13 cellular contexts compared by ENCODE assay signal in the genomic region with DNA sequence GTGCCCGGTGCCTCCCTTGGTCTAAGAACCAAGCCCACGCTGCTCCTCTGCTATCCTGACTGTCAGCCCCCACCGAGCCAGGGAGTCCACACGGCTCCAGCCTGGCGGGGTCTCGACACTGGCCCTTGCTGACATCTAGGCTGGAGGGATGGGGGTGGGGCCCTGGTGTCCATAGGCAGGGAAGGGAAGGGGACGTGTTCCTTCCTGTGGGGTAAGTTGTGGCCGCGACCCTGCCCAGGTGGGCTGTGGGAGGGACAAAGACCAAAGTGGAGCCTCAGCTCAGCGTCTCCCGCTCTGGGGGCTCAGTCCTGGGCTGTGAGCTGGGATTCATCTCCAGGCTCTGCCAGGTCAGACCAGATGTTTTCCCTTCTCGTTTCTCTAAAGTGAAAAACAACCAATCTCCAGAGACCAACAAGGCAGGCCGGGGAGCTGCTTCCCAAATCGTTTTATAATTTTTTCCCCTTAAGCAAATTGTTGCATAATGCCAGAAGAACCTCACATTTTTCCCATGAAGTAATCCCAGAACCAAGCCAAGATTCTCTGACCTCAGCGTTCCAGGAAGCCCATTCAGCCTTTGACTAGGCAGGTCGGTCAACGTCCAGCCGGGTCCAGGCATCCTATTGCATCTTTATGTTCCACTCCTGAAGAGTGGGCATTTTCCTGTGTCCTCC.
DNase-seq lines count a peak whose midpoint lies in the region; ATAC-seq and TF ChIP-seq lines count a peak whose summit lies in the region.
"Had no signal": no experiment of that assay in that cellular context is flagged by ENCODE, and none has a peak within 500 bp of the region (broad histone marks: within the 10 kb centered on the region; RNA-seq: fewer than 3 reads in every experiment).

No MANE protein-coding gene starts in this region.

- peaks cover 9% of the 10 kb centered on the region for H3K4me1 ChIP-seq in ACC112 (ENCODE audit: control insufficient read depth, insufficient read depth, low read length, unreplicated experiment)

- no peaks in the 10 kb centered on the region for H3K79me2 ChIP-seq in ACC112 (ENCODE audit: control insufficient read depth, insufficient read depth, low read length, unreplicated experiment)

- H3K27me3 Mint-ChIP-seq in osteocyte (ENCODE audit: unreplicated experiment) = no peaks in the 10 kb centered on the region
- H3K27me3 Mint-ChIP-seq: activated B cell treated with CpG ODN at 0.5 μM for 24 hours, memory B cell, type B pancreatic cell had no signal

- H3K27ac ChIP-seq in ACC112 (ENCODE audit: low read depth, low read length) = peak overlapping the region; percentile 12; the same call in 1 of the 2 replicates

- H3K4me3 ChIP-seq in ACC112 (ENCODE audit: low read depth, low read length) = no peak overlapping the region
- no peak overlapping the region for H3K4me3 ChIP-seq in fibroblast of the aortic adventitia (ENCODE audit: low read depth, low read length)

- TF ChIP-seq CTCF in fibroblast of the aortic adventitia (IDR thresholded peaks at IDR 0.05; ENCODE audit: insufficient read depth, low read length) (no peak), osteocyte (IDR thresholded peaks at IDR 0.05) (no peak)

- peak overlapping the region; percentile 48 for H3K27ac Mint-ChIP-seq in osteocyte (ENCODE audit: unreplicated experiment)
- H3K27ac Mint-ChIP-seq: activated B cell treated with CpG ODN at 0.5 μM for 24 hours, type B pancreatic cell had no signal

- no peaks in the 10 kb centered on the region for H3K27me3 ChIP-seq in ACC112 (ENCODE audit: insufficient read depth, low read length)

- peak; percentile 57 for DNase-seq in NCI-H226
- DNase-seq in fibroblast of the aortic adventitia (ENCODE audit: low read depth) = peak; percentile 96
- no peak for DNase-seq in osteocyte (ENCODE audit: extremely low spot score, unreplicated experiment)
- DNase-seq: activated B cell treated with CpG ODN at 0.5 μM for 24 hours; activated gamma-delta T cell treated with Interleukin-2 at 50 U/mL for 16 hours; stimulated activated CD4-positive, alpha-beta T cell treated with anti-CD3 and anti-CD28 coated beads, Interleukin-1b, Interleukin-23, amount 100 ng/mL, for 48 hours had no signal

- no peak overlapping the region for H3K4me3 Mint-ChIP-seq in osteocyte (ENCODE audit: unreplicated experiment)
- H3K4me3 Mint-ChIP-seq: activated B cell treated with CpG ODN at 0.5 μM for 24 hours, memory B cell, type B pancreatic cell had no signal

- H2AFZ ChIP-seq in ACC112 (ENCODE audit: low read length, unreplicated experiment) = no peak overlapping the region

- no peaks in the 10 kb centered on the region for H3K36me3 ChIP-seq in ACC112 (ENCODE audit: insufficient read depth, low read length)

- peaks cover 25% of the 10 kb centered on the region for H3K36me3 Mint-ChIP-seq in osteocyte (ENCODE audit: unreplicated experiment)
- H3K36me3 Mint-ChIP-seq: memory B cell had no signal

- no peaks in the 10 kb centered on the region for H3K9me3 Mint-ChIP-seq in osteocyte (ENCODE audit: unreplicated experiment)
- H3K9me3 Mint-ChIP-seq: activated B cell treated with CpG ODN at 0.5 μM for 24 hours, memory B cell, type B pancreatic cell had no signal

- H3K4me1 Mint-ChIP-seq in osteocyte (ENCODE audit: unreplicated experiment) = peaks cover 15% of the 10 kb centered on the region

- no peak for ATAC-seq in HG02798 (IDR thresholded peaks at IDR 0.05; ENCODE audit: poor library complexity, unreplicated experiment)
- ATAC-seq in HG03175 (IDR thresholded peaks at IDR 0.05; ENCODE audit: unreplicated experiment) = no peak
- ATAC-seq in HG02588 (IDR thresholded peaks at IDR 0.05; ENCODE audit: unreplicated experiment) = no peak
- ATAC-seq in GM19328 (IDR thresholded peaks at IDR 0.05; ENCODE audit: unreplicated experiment) = no peak
